9 cellular contexts compared by ENCODE assay signal in the genomic region with DNA sequence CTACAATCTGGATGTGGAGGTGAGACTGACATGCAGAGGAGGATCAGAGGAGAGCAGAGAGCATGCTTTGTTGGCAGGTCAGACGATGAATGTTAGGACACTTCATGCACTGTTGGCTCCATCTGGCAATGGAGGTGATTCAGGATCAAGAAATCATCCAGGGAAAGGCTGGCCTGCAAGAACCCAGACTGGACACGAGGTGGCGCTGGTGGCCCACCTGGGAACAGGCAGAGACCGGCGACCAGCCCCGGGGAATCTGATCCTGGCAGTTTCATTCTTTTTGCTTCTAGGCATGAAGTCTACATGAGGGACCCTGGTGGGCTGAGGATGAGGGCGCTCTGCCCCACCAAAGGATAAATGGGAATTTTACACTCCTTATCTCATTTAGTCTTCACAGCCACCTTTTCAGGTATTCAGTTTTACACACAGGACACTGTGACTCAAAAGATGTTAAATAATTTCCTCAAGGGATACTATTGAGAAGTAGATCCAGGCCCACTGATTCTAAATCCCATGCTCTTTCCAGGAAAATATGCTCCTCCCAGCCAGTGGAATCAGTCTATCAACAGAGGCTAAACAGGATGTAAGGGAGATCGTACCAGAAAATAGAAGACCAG. TPM values are rescaled to one million over a fixed set of nuclear protein-coding genes. Genes with fewer than 3 reads are reported as not detected.
DNase-seq lines count a peak whose midpoint lies in the region; ATAC-seq, FAIRE-seq and TF ChIP-seq lines count a peak whose summit lies in the region.
"Had no signal": no experiment of that assay in that cellular context is flagged by ENCODE, and none has a peak within 500 bp of the region (broad histone marks: within the 10 kb centered on the region; RNA-seq: fewer than 3 reads in every experiment).

No MANE protein-coding gene starts in this region.

- DNase-seq in D721Med (ENCODE audit: insufficient read length, low spot score) = peak; percentile 77
- DNase-seq in KG1 (lab: John Stamatoyannopoulos, UW) = peak; percentile 28
- peak; percentile 82 for DNase-seq in RCC 7860 (ENCODE audit: low spot score)
- DNase-seq in activated T-cell treated with anti-CD3 and anti-CD28 coated beads, Interleukin-2, amount 50 U/mL, for 72 hours = peak; percentile 58 to 71
- DNase-seq in fibroblast of mammary gland (ENCODE audit: low read depth) = peak; percentile 78
- DNase-seq in stimulated activated naive CD4-positive, alpha-beta T cell (lab: John Stamatoyannopoulos, UW) = peak; percentile 17 to 73 (median 57)

- peak; percentile 11 for TF ChIP-seq EP300 in neural cell (conservative IDR thresholded peaks at IDR 0.05; ENCODE audit: poor library complexity, severe bottlenecking)

- H3K4me3 ChIP-seq in fibroblast of mammary gland (ENCODE audit: control insufficient read depth, low read depth, low read length) (no peak overlapping the region), neural cell (ENCODE audit: low read length) (no peak overlapping the region)

- no peak overlapping the region for H3K27ac ChIP-seq in neural cell (ENCODE audit: low read length)

- H3K27me3 Mint-ChIP-seq in activated T-cell treated with anti-CD3 and anti-CD28 coated beads, Interleukin-2, amount 50 U/mL, for 72 hours (ENCODE audit: low read depth) = peaks cover 18% of the 10 kb centered on the region

- no peak overlapping the region for H3K27ac Mint-ChIP-seq in activated T-cell treated with anti-CD3 and anti-CD28 coated beads, Interleukin-2, amount 50 U/mL, for 72 hours
- H3K27ac Mint-ChIP-seq: T-helper 1 cell treated with Interleukin-12 subunit alpha and Interleukin-12 subunit beta and Interleukin-4 antibody, amounts not matched to agents 30 μg/mL and 1 μg/mL, for 36 hours had no signal

- H3K36me3 Mint-ChIP-seq in activated T-cell treated with anti-CD3 and anti-CD28 coated beads, Interleukin-2, amount 50 U/mL, for 72 hours (ENCODE audit: insufficient read depth in 2 of 2) = no peaks in the 10 kb centered on the region

- no peaks in the 10 kb centered on the region for H3K4me1 Mint-ChIP-seq in activated T-cell treated with anti-CD3 and anti-CD28 coated beads, Interleukin-2, amount 50 U/mL, for 72 hours (ENCODE audit: low read depth)

- no peaks in the 10 kb centered on the region for H3K9me2 ChIP-seq in neural cell (ENCODE audit: insufficient read depth, low read length)

- no peaks in the 10 kb centered on the region for H4K20me1 ChIP-seq in neural cell (ENCODE audit: insufficient read depth)

- peak in 1 of 2 donors; percentile 39 for ATAC-seq in activated T-cell treated with anti-CD3 and anti-CD28 coated beads, Interleukin-2, amount 50 U/mL, for 72 hours (replicated peaks in 1 of 2)
- no peak for ATAC-seq in HG03378 (IDR thresholded peaks at IDR 0.05; ENCODE audit: unreplicated experiment)

- H3K9me3 ChIP-seq in neural cell (ENCODE audit: low read length) = no peaks in the 10 kb centered on the region

- H3K9me3 Mint-ChIP-seq in activated T-cell treated with anti-CD3 and anti-CD28 coated beads, Interleukin-2, amount 50 U/mL, for 72 hours = no peaks in the 10 kb centered on the region
- H3K9me3 Mint-ChIP-seq: T-helper 1 cell treated with Interleukin-12 subunit alpha and Interleukin-12 subunit beta and Interleukin-4 antibody, amounts not matched to agents 30 μg/mL and 1 μg/mL, for 36 hours had no signal

- no peaks in the 10 kb centered on the region for H3K79me2 ChIP-seq in neural cell (replicated peaks; ENCODE audit: insufficient read depth, low read length)

- H3K27me3 ChIP-seq in neural cell (ENCODE audit: insufficient read depth, low read depth, low read length) = no peaks in the 10 kb centered on the region

- H3K36me3 ChIP-seq in neural cell (ENCODE audit: insufficient read depth, low read length) = no peaks in the 10 kb centered on the region

- H2AFZ ChIP-seq in neural cell (ENCODE audit: low read depth, low read length) = no peak overlapping the region

- no peak overlapping the region for H3K9ac ChIP-seq in neural cell (ENCODE audit: low read length)

- peak; percentile 99 for TF ChIP-seq RAD21 in neural cell (conservative IDR thresholded peaks at IDR 0.05)

- FAIRE-seq in D721Med (lab: Jason Lieb, UNC) (peak; percentile 25), RCC 7860 (lab: Jason Lieb, UNC) (peak; percentile 73)

- TF ChIP-seq CTCF in D721Med (IDR thresholded peaks at IDR 0.05; ENCODE audit: insufficient read depth, missing control alignments) (peak; percentile 97), fibroblast of mammary gland (conservative IDR thresholded peaks at IDR 0.05; ENCODE audit: control insufficient read depth, insufficient read depth, low read depth, low read length) (peak; percentile 97), neural cell (IDR thresholded peaks at IDR 0.05; ENCODE audit: poor library complexity, severe bottlenecking) (peak; percentile 97)

- no peak overlapping the region for H3K4me3 Mint-ChIP-seq in activated T-cell treated with anti-CD3 and anti-CD28 coated beads, Interleukin-2, amount 50 U/mL, for 72 hours
- H3K4me3 Mint-ChIP-seq: T-helper 1 cell treated with Interleukin-12 subunit alpha and Interleukin-12 subunit beta and Interleukin-4 antibody, amounts not matched to agents 30 μg/mL and 1 μg/mL, for 36 hours had no signal

- no peaks in the 10 kb centered on the region for H3F3A ChIP-seq in neural cell (ENCODE audit: insufficient read depth, low read length, poor library complexity, severe bottlenecking)

- no peak overlapping the region for H3K4me2 ChIP-seq in neural cell (ENCODE audit: low read length)

TF ChIP-seq in neural cell, 6 proteins besides CTCF, POLR2A, EP300 and RAD21:
- TF ChIP-seq SMC3 (conservative IDR thresholded peaks at IDR 0.05; ENCODE audit: poor library complexity) (peak; percentile 99), MXI1 (conservative IDR thresholded peaks at IDR 0.05; ENCODE audit: poor library complexity, severe bottlenecking) (peak; percentile 24), EZH2 (IDR thresholded peaks at IDR 0.05; ENCODE audit: borderline replicate concordance, insufficient read depth, low read length, poor library complexity, severe bottlenecking) (no peak)

RNA-seq across cellular contexts. Expression of gene SCMH1, which starts 26.2 kb away (rescaled TPM):
- 10 to 100 TPM; 28.5 to 28.8 TPM for total RNA-seq in activated T-cell treated with anti-CD3 and anti-CD28 coated beads, Interleukin-2, amount 50 U/mL, for 72 hours
- 23.0 and 28.9 TPM in 2 replicates for polyA plus RNA-seq in neural cell
- 53.9 and 73.8 TPM in 2 replicates for polyA minus RNA-seq in neural cell

Comparison
In these comparisons a context has a peak if more than half of its experiments do, and no peak if none do; other contexts are left out.
1. DNase-seq: peak in every context shown above with its lines; median percentile 82 in RCC 7860; 78 in fibroblast of mammary gland; 77 in D721Med; 64 in activated T-cell treated with anti-CD3 and anti-CD28 coated beads, Interleukin-2, amount 50 U/mL, for 72 hours; 57 in stimulated activated naive CD4-positive, alpha-beta T cell; 28 in KG1.